ENCODE assay signal across 15 cellular contexts in the genomic region with DNA sequence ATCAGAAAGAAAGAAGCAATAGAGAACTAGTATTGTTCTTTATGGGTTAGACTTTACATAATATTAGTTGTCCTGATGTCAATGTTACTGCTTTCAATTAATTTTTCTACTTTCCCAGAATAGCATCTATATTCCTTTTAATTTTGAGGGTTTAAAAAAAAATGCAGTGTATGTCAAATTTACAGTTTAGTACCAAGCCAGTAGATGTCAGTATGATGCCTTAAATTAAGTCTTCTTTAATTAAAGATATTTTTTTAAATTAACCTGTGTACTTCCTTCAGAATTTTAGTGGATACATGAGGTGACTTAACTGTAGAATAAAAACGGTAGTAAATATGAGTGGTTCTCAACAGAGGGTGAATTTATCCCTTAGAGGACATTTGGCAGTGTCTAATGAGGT. TPM values are rescaled to one million over a fixed set of nuclear protein-coding genes. Genes with fewer than 3 reads are reported as not detected.
DNase-seq lines count a peak whose midpoint lies in the region; ATAC-seq and TF ChIP-seq lines count a peak whose summit lies in the region.
"Had no signal": no experiment of that assay in that cellular context is flagged by ENCODE, and none has a peak within 500 bp of the region (broad histone marks: within the 10 kb centered on the region; RNA-seq: fewer than 3 reads in every experiment).

No MANE protein-coding gene starts in this region.

- H3K27me3 Mint-ChIP-seq in chondrocyte (ENCODE audit: low read depth) (no peaks in the 10 kb centered on the region), osteocyte (ENCODE audit: unreplicated experiment) (no peaks in the 10 kb centered on the region)
- no peaks in the 10 kb centered on the region for H3K27me3 Mint-ChIP-seq in stimulated activated memory B cell treated with anti-CD40 and anti-IgM and Interleukin-4, amounts not matched to agents 10 μg/mL and 1 μg/mL and 100 μg/mL, for 72 hours

- TF ChIP-seq CTCF in chondrocyte (IDR thresholded peaks at IDR 0.05) (peak; percentile 81), osteocyte (IDR thresholded peaks at IDR 0.05) (peak; percentile 49)

- peaks cover 13% of the 10 kb centered on the region for H3K36me3 Mint-ChIP-seq in chondrocyte (ENCODE audit: low read depth)
- H3K36me3 Mint-ChIP-seq in osteocyte (ENCODE audit: unreplicated experiment), result peaks cover 27% of the 10 kb centered on the region
- H3K36me3 Mint-ChIP-seq in stimulated activated memory B cell treated with anti-CD40 and anti-IgM and Interleukin-4, amounts not matched to agents 10 μg/mL and 1 μg/mL and 100 μg/mL, for 72 hours, result peaks cover 33% of the 10 kb centered on the region

- H3K4me3 Mint-ChIP-seq in chondrocyte (ENCODE audit: unreplicated experiment) (no peak overlapping the region), osteocyte (ENCODE audit: unreplicated experiment) (no peak overlapping the region)
- H3K4me3 Mint-ChIP-seq in stimulated activated memory B cell treated with anti-CD40 and anti-IgM and Interleukin-4, amounts not matched to agents 10 μg/mL and 1 μg/mL and 100 μg/mL, for 72 hours, result no peak overlapping the region

- ATAC-seq in stimulated activated memory B cell treated with anti-CD40 and anti-IgM and Interleukin-4, amounts not matched to agents 10 μg/mL and 1 μg/mL and 100 μg/mL, for 72 hours, result no peak
- no peak for ATAC-seq in GM18909 (IDR thresholded peaks at IDR 0.05; ENCODE audit: poor library complexity, unreplicated experiment)
- ATAC-seq: activated CD4-positive, CD25-positive, alpha-beta regulatory T cell treated with anti-CD3 and anti-CD28 coated beads, Interleukin-2, amount 50 U/mL, for 24 hours; left ventricle myocardium superior had no signal

- DNase-seq in DMS53 (lab: John Stamatoyannopoulos, UW) (peak; percentile 39), DMS53 treated with DMSO at 0.1 percent for 48 hours (lab: John Stamatoyannopoulos, UW; ENCODE audit: unreplicated experiment) (no peak), NAMALWA (ENCODE audit: low spot score) (peak; percentile 29), chondrocyte (ENCODE audit: low spot score) (no peak), osteocyte (ENCODE audit: extremely low spot score, unreplicated experiment) (no peak), NCI-H748 (lab: John Stamatoyannopoulos, UW; ENCODE audit: unreplicated experiment) (no peak)
- DNase-seq: central memory CD4-positive, alpha-beta T cell; left ventricle myocardium superior; NCI-H345; occipital lobe; SHP77 treated with DMSO at 0.1 percent for 48 hours; stimulated activated CD4-positive, alpha-beta T cell treated with anti-CD3 and anti-CD28 coated beads, Interleukin-4, amount 100 ng/mL, for 1 hour had no signal

- H3K4me1 Mint-ChIP-seq in chondrocyte (ENCODE audit: low read depth), result no peaks in the 10 kb centered on the region
- no peaks in the 10 kb centered on the region for H3K4me1 Mint-ChIP-seq in osteocyte (ENCODE audit: unreplicated experiment)
- no peaks in the 10 kb centered on the region for H3K4me1 Mint-ChIP-seq in stimulated activated memory B cell treated with anti-CD40 and anti-IgM and Interleukin-4, amounts not matched to agents 10 μg/mL and 1 μg/mL and 100 μg/mL, for 72 hours

- no peaks in the 10 kb centered on the region for H3K9me3 Mint-ChIP-seq in chondrocyte (ENCODE audit: low read depth)
- no peaks in the 10 kb centered on the region for H3K9me3 Mint-ChIP-seq in osteocyte (ENCODE audit: unreplicated experiment)
- no peaks in the 10 kb centered on the region for H3K9me3 Mint-ChIP-seq in stimulated activated memory B cell treated with anti-CD40 and anti-IgM and Interleukin-4, amounts not matched to agents 10 μg/mL and 1 μg/mL and 100 μg/mL, for 72 hours

- H3K27ac Mint-ChIP-seq in chondrocyte (ENCODE audit: unreplicated experiment), result no peak overlapping the region
- no peak overlapping the region for H3K27ac Mint-ChIP-seq in osteocyte (ENCODE audit: unreplicated experiment)
- no peak overlapping the region for H3K27ac Mint-ChIP-seq in stimulated activated memory B cell treated with anti-CD40 and anti-IgM and Interleukin-4, amounts not matched to agents 10 μg/mL and 1 μg/mL and 100 μg/mL, for 72 hours

RNA-seq across cellular contexts. Expression of a gene that starts 35.2 kb away (rescaled TPM):
- 0.97 to 1.9 TPM (median 1.1 TPM) in 3 replicates for total RNA-seq in chondrocyte
- 1.3 and 1.6 TPM in 2 replicates for total RNA-seq in osteocyte

Comparison
In these comparisons a context has a peak if more than half of its experiments do, and no peak if none do; other contexts are left out.
1. DNase-seq: peak in DMS53 (single experiment) and NAMALWA (single experiment); none in DMS53 treated with DMSO at 0.1 percent for 48 hours (single experiment), chondrocyte (single experiment), osteocyte (single experiment) and NCI-H748 (single experiment).